Comparison of ENCODE assay signal across 26 cellular contexts in the genomic region with DNA sequence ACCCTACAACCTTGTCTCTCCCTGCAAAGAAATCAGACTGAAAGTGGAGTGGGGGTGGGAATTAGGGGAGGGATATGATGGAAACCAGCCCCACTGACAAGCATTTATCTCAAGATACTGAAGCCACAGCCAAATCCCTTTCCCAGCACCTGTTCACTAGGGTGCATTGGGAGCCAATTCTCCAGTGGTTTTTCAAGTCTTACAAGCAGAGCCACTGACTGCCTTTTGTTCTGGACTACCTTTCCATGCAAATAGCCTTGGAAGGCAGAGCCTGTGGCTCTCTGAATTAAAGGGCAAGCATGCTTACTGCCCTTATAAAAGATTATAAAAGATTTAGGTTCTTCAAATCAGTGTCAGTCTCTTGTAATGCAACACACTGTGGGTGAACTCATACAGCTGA. TPM values are rescaled to one million over a fixed set of nuclear protein-coding genes. Genes with fewer than 3 reads are reported as not detected.
DNase-seq lines count a peak whose midpoint lies in the region; ATAC-seq and TF ChIP-seq lines count a peak whose summit lies in the region.
"Had no signal": no experiment of that assay in that cellular context is flagged by ENCODE, and none has a peak within 500 bp of the region (broad histone marks: within the 10 kb centered on the region; RNA-seq: fewer than 3 reads in every experiment).

No MANE protein-coding gene starts in this region.

- H3K36me3 ChIP-seq in breast epithelium (no peaks in the 10 kb centered on the region), stomach (no peaks in the 10 kb centered on the region)
- H3K36me3 ChIP-seq: sigmoid colon, thyroid gland, WERI-Rb-1 had no signal

- CTCF ChIA-PET in MCF 10A (lab: Yijun Ruan, JAX) = interaction anchor here (0.6 to 2.3 kb wide), 2 partner anchors 10 to 947 kb away, joined by 3 to 7 read pairs; no protein-coding TSS in a partner anchor

- H3K27ac ChIP-seq in breast epithelium (peak overlapping the region; percentile 10 to 15), VCaP (peak overlapping the region; percentile 58), stomach (no peak overlapping the region)
- H3K27ac ChIP-seq: sigmoid colon, thyroid gland, WERI-Rb-1 had no signal

- no peaks in the 10 kb centered on the region for H3K9me3 ChIP-seq in breast epithelium
- no peaks in the 10 kb centered on the region for H3K9me3 ChIP-seq in stomach
- H3K9me3 ChIP-seq: sigmoid colon, thyroid gland had no signal

- no peaks in the 10 kb centered on the region for H3K36me3 Mint-ChIP-seq in MCF 10A (ENCODE audit: insufficient read depth, unreplicated experiment)
- H3K36me3 Mint-ChIP-seq: activated naive CD4-positive, alpha-beta T cell treated with anti-CD3 and anti-CD28 coated beads, Interleukin-2, amount 50 U/mL, for 24 hours; CD4-positive, CD25-positive, alpha-beta regulatory T cell had no signal

- no peak overlapping the region for H3K27ac Mint-ChIP-seq in MCF 10A (ENCODE audit: low read depth, unreplicated experiment)
- H3K27ac Mint-ChIP-seq: activated naive CD4-positive, alpha-beta T cell treated with anti-CD3 and anti-CD28 coated beads, Interleukin-2, amount 50 U/mL, for 24 hours; activated T-helper 1 cell treated with anti-CD3 and anti-CD28 coated beads, Interleukin-12 subunit alpha, Interleukin-12 subunit beta, Interleukin-2, Interleukin-4 antibody, amounts not matched to agents 30 ng/mL and 10 ng/mL and 1 ng/mL, durations not matched to agents 14 hours and 24 hours and 36 hours; CD4-positive, CD25-positive, alpha-beta regulatory T cell; stimulated activated naive CD8-positive, alpha-beta T cell treated with anti-CD3 and anti-CD28 coated beads, Interleukin-15, Interleukin-2, amounts not matched to agents 100 ng/mL and 50 ng/mL, for 24 hours; T-helper 2 cell treated with Interferon-gamma antibody and Interleukin-4, amounts not matched to agents 5 μg/mL and 100 μg/mL, for 36 hours had no signal

- TF ChIP-seq EP300 in stomach (IDR thresholded peaks at IDR 0.05) = no peak

- H3K4me3 ChIP-seq in breast epithelium (no peak overlapping the region), stomach (no peak overlapping the region)
- H3K4me3 ChIP-seq: sigmoid colon, thyroid gland had no signal

- H3K4me1 ChIP-seq in breast epithelium (no peaks in the 10 kb centered on the region), stomach (peaks cover 0 to 9% (median 7%) of the 10 kb centered on the region in 4 donors)
- H3K4me1 ChIP-seq: thyroid gland had no signal

- POLR2A ChIA-PET in MCF 10A (lab: Yijun Ruan, JAX) = no interaction called here

- no peaks in the 10 kb centered on the region for H3K27me3 ChIP-seq in breast epithelium
- H3K27me3 ChIP-seq in stomach = peaks cover 0 to 3% (median 0%) of the 10 kb centered on the region in 3 donors
- H3K27me3 ChIP-seq: sigmoid colon, thyroid gland had no signal

- H3K27me3 Mint-ChIP-seq in MCF 10A (ENCODE audit: insufficient read depth, unreplicated experiment) = peaks cover 28% of the 10 kb centered on the region

- TF ChIP-seq POLR2A in breast epithelium (IDR thresholded peaks at IDR 0.05) (no peak), stomach (IDR thresholded peaks at IDR 0.05) (no peak)

- ATAC-seq in GM21786 (IDR thresholded peaks at IDR 0.05; ENCODE audit: unreplicated experiment) = no peak

- H3K4me3 Mint-ChIP-seq in MCF 10A (ENCODE audit: unreplicated experiment) = no peak overlapping the region
- H3K4me3 Mint-ChIP-seq: activated naive CD4-positive, alpha-beta T cell treated with anti-CD3 and anti-CD28 coated beads, Interleukin-2, amount 50 U/mL, for 24 hours; activated T-helper 1 cell treated with anti-CD3 and anti-CD28 coated beads, Interleukin-12 subunit alpha, Interleukin-12 subunit beta, Interleukin-2, Interleukin-4 antibody, amounts not matched to agents 30 ng/mL and 10 ng/mL and 1 ng/mL, durations not matched to agents 14 hours and 24 hours and 36 hours; CD4-positive, CD25-positive, alpha-beta regulatory T cell; H9; neural crest cell; stimulated activated naive CD8-positive, alpha-beta T cell treated with anti-CD3 and anti-CD28 coated beads, Interleukin-15, Interleukin-2, amounts not matched to agents 100 ng/mL and 50 ng/mL, for 24 hours; T-helper 2 cell treated with Interferon-gamma antibody and Interleukin-4, amounts not matched to agents 5 μg/mL and 100 μg/mL, for 36 hours had no signal

- BruUV-seq in MCF 10A (replicated peaks; lab: Mats Ljungman, UMichigan) = no TSS peak

- intact Hi-C loops in breast epithelium (cut with DNase I; ENCODE audit: low total_unique reads) = no loop called here
- intact Hi-C loops in MCF 10A (cut with micrococcal nuclease) = no loop called here
- intact Hi-C loops in stomach (cut with DNase I; ENCODE audit: low total_unique reads) = no loop called here

- DNase-seq in breast epithelium (ENCODE audit: low spot score in 2 of 2) (peak in 1 of 2 donors; percentile 45), MCF 10A (ENCODE audit: unreplicated experiment) (no peak), NCI-H2029 (lab: John Stamatoyannopoulos, UW) (peak; percentile 39), stomach (peak; percentile 41)
- no peak for DNase-seq in activated effector memory CD4-positive, alpha-beta T cell treated with anti-CD3 and anti-CD28 coated beads, Interleukin-2, amount 50 U/mL, for 16 hours
- DNase-seq: anterior cingulate cortex; caudate nucleus; CD4-positive, CD25-positive, alpha-beta regulatory T cell; dermis blood vessel endothelial cell; glutamatergic neuron; H9; Kasumi-1; kidney glomerular epithelial cell; NCI-H2081; NCI-H510A treated with DMSO at 0.1 percent for 48 hours; stimulated activated CD4-positive, alpha-beta T cell treated with anti-CD3 and anti-CD28 coated beads, Interleukin-15, amount 100 ng/mL, for 24 hours; thyroid gland; WERI-Rb-1 had no signal

- TF ChIP-seq CTCF in breast epithelium (IDR thresholded peaks at IDR 0.05) (no peak), MCF 10A (IDR thresholded peaks at IDR 0.05; ENCODE audit: unreplicated experiment) (no peak), VCaP (conservative IDR thresholded peaks at IDR 0.05) (no peak), stomach (IDR thresholded peaks at IDR 0.05) (no peak)

- H3K4me1 Mint-ChIP-seq in MCF 10A (ENCODE audit: insufficient read depth, unreplicated experiment) = no peaks in the 10 kb centered on the region
- H3K4me1 Mint-ChIP-seq: activated naive CD4-positive, alpha-beta T cell treated with anti-CD3 and anti-CD28 coated beads, Interleukin-2, amount 50 U/mL, for 24 hours; CD4-positive, CD25-positive, alpha-beta regulatory T cell had no signal

- H3K9me3 Mint-ChIP-seq in MCF 10A (ENCODE audit: unreplicated experiment) = no peaks in the 10 kb centered on the region
- H3K9me3 Mint-ChIP-seq: activated naive CD4-positive, alpha-beta T cell treated with anti-CD3 and anti-CD28 coated beads, Interleukin-2, amount 50 U/mL, for 24 hours; activated T-helper 1 cell treated with anti-CD3 and anti-CD28 coated beads, Interleukin-12 subunit alpha, Interleukin-12 subunit beta, Interleukin-2, Interleukin-4 antibody, amounts not matched to agents 30 ng/mL and 10 ng/mL and 1 ng/mL, durations not matched to agents 14 hours and 24 hours and 36 hours; H9; neural crest cell; stimulated activated naive CD8-positive, alpha-beta T cell treated with anti-CD3 and anti-CD28 coated beads, Interleukin-15, Interleukin-2, amounts not matched to agents 100 ng/mL and 50 ng/mL, for 24 hours; T-helper 2 cell treated with Interferon-gamma antibody and Interleukin-4, amounts not matched to agents 5 μg/mL and 100 μg/mL, for 36 hours had no signal

RNA-seq across cellular contexts. Expression of a gene that starts 8.8 kb away (rescaled TPM):
- 10 to 100 TPM in 2 of 3 donors, 1 to 10 TPM in 1; 6.2 to 29.6 (median 11.4) TPM for total RNA-seq in breast epithelium
- total RNA-seq in MCF 10A (2022) = not detected in 2 replicates
- 10 to 100 TPM in 1 of 5 donors, 1 to 10 TPM in 3, not detected in 1; 7.0 to 19.6 (median 7.1) TPM for total RNA-seq in stomach
- 10 to 100 TPM in 1 of 3 donors, 1 to 10 TPM in 2; 6.2 to 14.2 (median 8.1) TPM for polyA plus RNA-seq in stomach
- total RNA-seq: H9, neural crest cell had no signal
- polyA plus RNA-seq: CD4-positive, CD25-positive, alpha-beta regulatory T cell had no signal

Comparison
In these comparisons a context has a peak if more than half of its experiments do, and no peak if none do; other contexts are left out.
1. DNase-seq: peak in NCI-H2029 (single experiment) and stomach (single experiment); none in MCF 10A (single experiment) and activated effector memory CD4-positive, alpha-beta T cell treated with anti-CD3 and anti-CD28 coated beads, Interleukin-2, amount 50 U/mL, for 16 hours (single experiment).
2. H3K27ac ChIP-seq: peak in breast epithelium (2 of 2) and VCaP (single experiment); none in stomach (0 of 5).